19 cellular contexts compared by ENCODE assay signal in the genomic region with DNA sequence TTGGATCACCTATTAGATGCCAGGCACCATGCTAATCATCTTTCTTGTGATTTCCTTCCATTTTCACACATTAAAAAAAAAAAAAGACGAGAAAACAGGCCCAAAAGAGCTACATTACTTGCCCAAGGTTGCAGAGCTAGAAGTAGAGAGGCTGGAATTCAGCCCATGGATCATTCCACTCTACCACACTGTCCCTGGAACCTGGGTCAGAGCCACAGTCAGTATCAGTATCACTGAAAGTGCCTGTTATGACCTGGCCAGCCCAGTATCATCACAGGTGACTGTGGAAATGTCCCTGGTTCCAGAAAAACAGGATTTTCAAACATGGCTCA. TPM values are rescaled to one million over a fixed set of nuclear protein-coding genes. Genes with fewer than 3 reads are reported as not detected.
DNase-seq lines count a peak whose midpoint lies in the region; ATAC-seq and TF ChIP-seq lines count a peak whose summit lies in the region.
"Had no signal": no experiment of that assay in that cellular context is flagged by ENCODE, and none has a peak within 500 bp of the region (broad histone marks: within the 10 kb centered on the region; RNA-seq: fewer than 3 reads in every experiment).

No MANE protein-coding gene starts in this region.

- ATAC-seq in left cardiac atrium: no peak
- no peak for ATAC-seq in GM19328 (IDR thresholded peaks at IDR 0.05; ENCODE audit: unreplicated experiment)
- no peak for ATAC-seq in HG02642 (IDR thresholded peaks at IDR 0.05; ENCODE audit: poor library complexity, unreplicated experiment)
- no peak for ATAC-seq in GM21423 (IDR thresholded peaks at IDR 0.05; ENCODE audit: unreplicated experiment)
- ATAC-seq: activated naive CD8-positive, alpha-beta T cell treated with anti-CD3 and anti-CD28 coated beads, Interleukin-2, amount 50 U/mL, for 24 hours had no signal

- H3K36me3 ChIP-seq in cardiac muscle cell: no peaks in the 10 kb centered on the region
- no peaks in the 10 kb centered on the region for H3K36me3 ChIP-seq in tibial artery
- H3K36me3 ChIP-seq: BLaER1 had no signal

- H3K4me3 Mint-ChIP-seq in brain (no peak overlapping the region), nephron (peak overlapping the region in 2 of 3 experiments; percentile 8 to 61)
- H3K4me3 Mint-ChIP-seq: activated naive CD8-positive, alpha-beta T cell treated with anti-CD3 and anti-CD28 coated beads, Interleukin-2, amount 50 U/mL, for 24 hours had no signal

- DNase-seq in cardiac muscle cell (ENCODE audit: low read depth in 1 of 2, low spot score in 1 of 2) (no peak), left cardiac atrium (no peak), tibial artery (no peak)
- DNase-seq: activated CD4-positive, alpha-beta T cell treated with anti-CD3 and anti-CD28 coated beads for 48 hours; activated naive CD8-positive, alpha-beta T cell treated with anti-CD3 and anti-CD28 coated beads, Interleukin-2, amount 50 U/mL, for 24 hours; effector CD4-positive, alpha-beta T cell; NCI-H1436; NCI-H82; stimulated activated CD4-positive, alpha-beta T cell treated with anti-CD3 and anti-CD28 coated beads, Interleukin-4, amount 100 ng/mL, for 24 hours had no signal

- no peaks in the 10 kb centered on the region for H3K9me3 ChIP-seq in cardiac muscle cell (ENCODE audit: low read depth)
- H3K9me3 ChIP-seq in tibial artery: no peaks in the 10 kb centered on the region
- H3K9me3 ChIP-seq: BLaER1 had no signal

- H3K4me3 ChIP-seq in cardiac muscle cell: no peak overlapping the region
- H3K4me3 ChIP-seq in tibial artery: no peak overlapping the region
- H3K4me3 ChIP-seq: BLaER1, skin epidermis had no signal

- H3K9me3 Mint-ChIP-seq in brain: no peaks in the 10 kb centered on the region
- H3K9me3 Mint-ChIP-seq in nephron: no peaks in the 10 kb centered on the region
- H3K9me3 Mint-ChIP-seq: activated naive CD8-positive, alpha-beta T cell treated with anti-CD3 and anti-CD28 coated beads, Interleukin-2, amount 50 U/mL, for 24 hours had no signal

- H3K36me3 Mint-ChIP-seq in brain (no peaks in the 10 kb centered on the region), nephron (ENCODE audit: low read depth) (no peaks in the 10 kb centered on the region)

- no peaks in the 10 kb centered on the region for H3K27me3 ChIP-seq in cardiac muscle cell
- no peaks in the 10 kb centered on the region for H3K27me3 ChIP-seq in tibial artery

- H3K4me1 Mint-ChIP-seq in brain: peaks cover 50% of the 10 kb centered on the region
- peaks cover 29% of the 10 kb centered on the region for H3K4me1 Mint-ChIP-seq in nephron

- intact Hi-C loops in left cardiac atrium (cut with DNase I): no loop called here
- intact Hi-C loops in tibial artery (cut with DNase I; ENCODE audit: low total_unique reads): loop anchor here (5.0 kb wide), 1 partner anchor 35 kb away; the partner anchor contains the start of gene CCDC136

- H3K27me3 Mint-ChIP-seq in brain (peaks cover 8% of the 10 kb centered on the region), nephron (ENCODE audit: low read depth) (peaks cover 3% of the 10 kb centered on the region)

- H3K4me1 ChIP-seq in cardiac muscle cell (ENCODE audit: low read depth) (peaks cover 43% of the 10 kb centered on the region), tibial artery (peaks cover 0 to 45% (median 34%) of the 10 kb centered on the region in 4 donors)

- TF ChIP-seq CTCF in cardiac muscle cell (IDR thresholded peaks at IDR 0.05; ENCODE audit: low read depth, low read length): no peak
- TF ChIP-seq CTCF in brain (conservative IDR thresholded peaks at IDR 0.05): no peak
- TF ChIP-seq CTCF in nephron (IDR thresholded peaks at IDR 0.05; ENCODE audit: unreplicated experiment in 3 of 3): no peak
- no peak for TF ChIP-seq CTCF in tibial artery (IDR thresholded peaks at IDR 0.05)

- peak overlapping the region; percentile 99 for H3K27ac ChIP-seq in cardiac muscle cell
- H3K27ac ChIP-seq in tibial artery: peak overlapping the region; percentile 73 to 83
- H3K27ac ChIP-seq: BLaER1, skin epidermis had no signal

- peak overlapping the region in 4 of 5 experiments; percentile 7 to 97 (median 82) for H3K27ac Mint-ChIP-seq in brain
- H3K27ac Mint-ChIP-seq in nephron: peak overlapping the region in 2 of 3 experiments; percentile 40 to 55
- H3K27ac Mint-ChIP-seq: activated naive CD8-positive, alpha-beta T cell treated with anti-CD3 and anti-CD28 coated beads, Interleukin-2, amount 50 U/mL, for 24 hours had no signal

RNA-seq across cellular contexts. Expression of gene FLNC, which starts 3.3 kb away (rescaled TPM):
- total RNA-seq in cardiac muscle cell (500 and 516 TPM in 2 replicates), left cardiac atrium (100 to 1,000 TPM; 226 to 257 TPM)
- polyA plus RNA-seq in cardiac muscle cell (194 and 196 TPM in 2 replicates), brain (ENCODE audit: insufficient read depth, low read depth, low replicate concordance) (7.8 TPM)

RNA-seq across cellular contexts. Expression of gene CCDC136, which starts 35.1 kb away (rescaled TPM):
- total RNA-seq in cardiac muscle cell (12.6 and 26.4 TPM in 2 replicates), left cardiac atrium (1 to 10 TPM; 2.9 to 7.2 TPM)
- polyA plus RNA-seq in cardiac muscle cell (10.7 and 14.9 TPM in 2 replicates), brain (ENCODE audit: insufficient read depth, low read depth, low replicate concordance) (33.2 TPM)

RNA-seq across cellular contexts. Expression of gene ATP6V1F, which starts 35.8 kb away (rescaled TPM):
- total RNA-seq in cardiac muscle cell: 113 and 164 TPM in 2 replicates
- 284 and 330 TPM in 2 replicates for polyA plus RNA-seq in cardiac muscle cell
- 100 to 1,000 TPM; 117 to 119 TPM for total RNA-seq in left cardiac atrium
- polyA plus RNA-seq in brain (ENCODE audit: insufficient read depth, low read depth, low replicate concordance): 392 TPM

RNA-seq across cellular contexts. Expression of gene OPN1SW, which starts 51.3 kb away (rescaled TPM):
- total RNA-seq in cardiac muscle cell (not detected in 2 replicates), left cardiac atrium (not detected)
- polyA plus RNA-seq in cardiac muscle cell (0.74 and 2.1 TPM in 2 replicates), brain (ENCODE audit: insufficient read depth, low read depth, low replicate concordance) (not detected)
- total RNA-seq: A172, M059J, subcutaneous adipose tissue had no signal

Comparison
In these comparisons a context has a peak if more than half of its experiments do, and no peak if none do; other contexts are left out.
1. H3K4me3 Mint-ChIP-seq: peak in nephron (2 of 3); none in brain (0 of 5).